17 cellular contexts compared by ENCODE assay signal in genomic region chr11:117059611-117060010, GRCh38. TPM values are rescaled to one million over a fixed set of nuclear protein-coding genes. Genes with fewer than 3 reads are reported as not detected.
DNase-seq lines count a peak whose midpoint lies in the region; ATAC-seq and TF ChIP-seq lines count a peak whose summit lies in the region.
"Had no signal": no experiment of that assay in that cellular context is flagged by ENCODE, and none has a peak within 500 bp of the region (broad histone marks: within the 10 kb centered on the region; RNA-seq: fewer than 3 reads in every experiment).

No MANE protein-coding gene starts in this region.

- H3K27me3 ChIP-seq in CD4-positive, alpha-beta memory T cell (ENCODE audit: insufficient read depth, low read length) = no peaks in the 10 kb centered on the region
- H3K27me3 ChIP-seq in GM23338 (ENCODE audit: insufficient read depth) (no peaks in the 10 kb centered on the region), ascending aorta (no peaks in the 10 kb centered on the region), body of pancreas (no peaks in the 10 kb centered on the region)

- CTCF ChIA-PET in CD4-positive, alpha-beta memory T cell (lab: Charles Lee; ENCODE audit: partially characterized antibody) = interaction anchor here (0.7 kb wide), 1 partner anchor 129 kb away, joined by 3 read pairs; no protein-coding TSS in a partner anchor

- H3K4me1 ChIP-seq in CD4-positive, alpha-beta memory T cell (ENCODE audit: insufficient read depth, low read length) = peaks cover 50% of the 10 kb centered on the region
- H3K4me1 ChIP-seq in GM23338 (ENCODE audit: insufficient read depth) (peaks cover 11% of the 10 kb centered on the region; the same call in 1 of the 2 replicates), ascending aorta (peaks cover 0 to 8% of the 10 kb centered on the region in 2 donors), body of pancreas (peaks cover 29% of the 10 kb centered on the region)

- intact Hi-C loops in CD4-positive, alpha-beta memory T cell (cut with micrococcal nuclease) = no loop called here
- intact Hi-C loops in ascending aorta (cut with DNase I) = no loop called here
- intact Hi-C loops in body of pancreas (cut with DNase I) = no loop called here
- intact Hi-C loops in head of caudate nucleus (cut with DNase I) = no loop called here

- H3K9me2 ChIP-seq in GM23338 (ENCODE audit: insufficient read depth) = no peaks in the 10 kb centered on the region

- H3K27me3 Mint-ChIP-seq in CD4-positive, alpha-beta memory T cell = no peaks in the 10 kb centered on the region
- H3K27me3 Mint-ChIP-seq in GM23338 (ENCODE audit: insufficient read depth, low read depth, poor library complexity) = no peaks in the 10 kb centered on the region
- H3K27me3 Mint-ChIP-seq in activated T-helper 17 cell treated with anti-CD3 and anti-CD28 coated beads, Interleukin-2, amount 50 U/mL, for 72 hours = no peaks in the 10 kb centered on the region
- no peaks in the 10 kb centered on the region for H3K27me3 Mint-ChIP-seq in memory B cell

- 71 to 84% methylated on average over 3 of the region's 3 CpGs for WGBS in body of pancreas, 2 donors

- POLR2A ChIA-PET in CD4-positive, alpha-beta memory T cell (lab: Charles Lee; ENCODE audit: partially characterized antibody) = interaction anchor here (1.3 kb wide), 1 partner anchor 14 kb away, joined by 4 read pairs; no protein-coding TSS in a partner anchor

- H3K36me3 Mint-ChIP-seq in CD4-positive, alpha-beta memory T cell = peaks cover 6 to 11% of the 10 kb centered on the region in 2 donors
- H3K36me3 Mint-ChIP-seq in GM23338 (ENCODE audit: low read depth) (no peaks in the 10 kb centered on the region), memory B cell (peaks cover 18% of the 10 kb centered on the region)
- H3K36me3 Mint-ChIP-seq in activated T-helper 17 cell treated with anti-CD3 and anti-CD28 coated beads, Interleukin-2, amount 50 U/mL, for 72 hours (ENCODE audit: low read depth) = peaks cover 5% of the 10 kb centered on the region

- H3K4me3 Mint-ChIP-seq in CD4-positive, alpha-beta memory T cell = peak overlapping the region in 3 of 8 donors; percentile 7 to 67 (median 11)
- no peak overlapping the region for H3K4me3 Mint-ChIP-seq in GM23338
- H3K4me3 Mint-ChIP-seq in activated T-helper 17 cell treated with anti-CD3 and anti-CD28 coated beads, Interleukin-2, amount 50 U/mL, for 72 hours = no peak overlapping the region
- H3K4me3 Mint-ChIP-seq in memory B cell = no peak overlapping the region

- TF ChIP-seq POLR2A in body of pancreas (IDR thresholded peaks at IDR 0.05) = no peak

- H3K27ac ChIP-seq in CD4-positive, alpha-beta memory T cell (ENCODE audit: low read depth, low read length) = no peak overlapping the region
- H3K27ac ChIP-seq in GM23338 (ENCODE audit: low read depth) (peak overlapping the region; percentile 13), ascending aorta (no peak overlapping the region), body of pancreas (no peak overlapping the region)

- no peaks in the 10 kb centered on the region for H3K9me3 ChIP-seq in CD4-positive, alpha-beta memory T cell (ENCODE audit: control insufficient read depth in 1 of 2, low read length in 2 of 2)
- no peaks in the 10 kb centered on the region for H3K9me3 ChIP-seq in ascending aorta
- no peaks in the 10 kb centered on the region for H3K9me3 ChIP-seq in body of pancreas

- no peak overlapping the region for H3K4me2 ChIP-seq in GM23338

- H3F3A ChIP-seq in GM23338 (replicated peaks; ENCODE audit: low read depth) = no peaks in the 10 kb centered on the region

- peak overlapping the region in 4 of 7 donors; percentile 2 to 47 (median 6) for H3K27ac Mint-ChIP-seq in CD4-positive, alpha-beta memory T cell
- H3K27ac Mint-ChIP-seq in GM23338 (peak overlapping the region; percentile 21), memory B cell (peak overlapping the region; percentile 51)
- H3K27ac Mint-ChIP-seq in activated T-helper 17 cell treated with anti-CD3 and anti-CD28 coated beads, Interleukin-2, amount 50 U/mL, for 72 hours = peak overlapping the region; percentile 36

- peaks cover 93% of the 10 kb centered on the region for H3K79me2 ChIP-seq in GM23338 (replicated peaks; ENCODE audit: insufficient read depth)

- TF ChIP-seq CTCF in GM23338 (conservative IDR thresholded peaks at IDR 0.05; ENCODE audit: low read depth in 2 of 2) (no peak), ascending aorta (IDR thresholded peaks at IDR 0.05) (no peak), body of pancreas (IDR thresholded peaks at IDR 0.05) (no peak)

- no peak overlapping the region for H2AFZ ChIP-seq in GM23338

- no peaks in the 10 kb centered on the region for H3K36me3 ChIP-seq in CD4-positive, alpha-beta memory T cell (ENCODE audit: insufficient read depth, low read length)
- H3K36me3 ChIP-seq in GM23338 (ENCODE audit: insufficient read depth) (no peaks in the 10 kb centered on the region), ascending aorta (no peaks in the 10 kb centered on the region), body of pancreas (replicated peaks in 1 of 2; ENCODE audit: insufficient read depth in 1 of 2, low read depth in 2 of 2) (no peaks in the 10 kb centered on the region)

- DNase-seq in CD4-positive, alpha-beta memory T cell = no peak
- DNase-seq in GM23338 (ENCODE audit: low spot score) = no peak
- no peak for DNase-seq in memory B cell (ENCODE audit: low spot score in 2 of 2)
- DNase-seq in ascending aorta (ENCODE audit: low spot score in 2 of 2) = no peak
- DNase-seq in body of pancreas = no peak
- DNase-seq in head of caudate nucleus = no peak
- no peak for DNase-seq in NCI-H345 (lab: John Stamatoyannopoulos, UW)
- DNase-seq: AML-193; CD4-positive, CD25-positive, alpha-beta regulatory T cell; DMS79; GF-D8; KG1; NCI-H1048; NCI-H1694 treated with DMSO at 0.1 percent for 48 hours; NCI-H748 treated with DMSO at 0.1 percent for 48 hours had no signal

- H3K9me3 Mint-ChIP-seq in CD4-positive, alpha-beta memory T cell = peaks cover 0 to 2% (median 0%) of the 10 kb centered on the region in 8 donors
- H3K9me3 Mint-ChIP-seq in GM23338 = no peaks in the 10 kb centered on the region
- H3K9me3 Mint-ChIP-seq in activated T-helper 17 cell treated with anti-CD3 and anti-CD28 coated beads, Interleukin-2, amount 50 U/mL, for 72 hours = no peaks in the 10 kb centered on the region
- H3K9me3 Mint-ChIP-seq in memory B cell = no peaks in the 10 kb centered on the region

- H3K4me1 Mint-ChIP-seq in CD4-positive, alpha-beta memory T cell = peaks cover 56 to 80% (median 64%) of the 10 kb centered on the region in 4 donors
- peaks cover 22% of the 10 kb centered on the region for H3K4me1 Mint-ChIP-seq in GM23338
- H3K4me1 Mint-ChIP-seq in activated T-helper 17 cell treated with anti-CD3 and anti-CD28 coated beads, Interleukin-2, amount 50 U/mL, for 72 hours = peaks cover 48% of the 10 kb centered on the region
- peaks cover 54% of the 10 kb centered on the region for H3K4me1 Mint-ChIP-seq in memory B cell

- ATAC-seq in GM23338 (no peak), memory B cell (ENCODE audit: low read depth) (no peak), body of pancreas (no peak)
- ATAC-seq in activated T-helper 17 cell treated with anti-CD3 and anti-CD28 coated beads, Interleukin-2, amount 50 U/mL, for 72 hours (replicated peaks) = no peak
- ATAC-seq: Right ventricle myocardium inferior had no signal

- H3K4me3 ChIP-seq in CD4-positive, alpha-beta memory T cell (ENCODE audit: low read length in 2 of 2) = no peak overlapping the region
- no peak overlapping the region for H3K4me3 ChIP-seq in GM23338
- no peak overlapping the region for H3K4me3 ChIP-seq in ascending aorta
- no peak overlapping the region for H3K4me3 ChIP-seq in body of pancreas

- peaks cover 15% of the 10 kb centered on the region; the same call in 1 of the 2 replicates for H4K20me1 ChIP-seq in GM23338 (replicated peaks; ENCODE audit: insufficient read depth)

TF ChIP-seq in GM23338, 12 proteins besides CTCF, POLR2A, EP300 and RAD21:
- no peak for TF ChIP-seq NANOG (IDR thresholded peaks at IDR 0.05; ENCODE audit: borderline replicate concordance)
- TF ChIP-seq, protein P1, sequence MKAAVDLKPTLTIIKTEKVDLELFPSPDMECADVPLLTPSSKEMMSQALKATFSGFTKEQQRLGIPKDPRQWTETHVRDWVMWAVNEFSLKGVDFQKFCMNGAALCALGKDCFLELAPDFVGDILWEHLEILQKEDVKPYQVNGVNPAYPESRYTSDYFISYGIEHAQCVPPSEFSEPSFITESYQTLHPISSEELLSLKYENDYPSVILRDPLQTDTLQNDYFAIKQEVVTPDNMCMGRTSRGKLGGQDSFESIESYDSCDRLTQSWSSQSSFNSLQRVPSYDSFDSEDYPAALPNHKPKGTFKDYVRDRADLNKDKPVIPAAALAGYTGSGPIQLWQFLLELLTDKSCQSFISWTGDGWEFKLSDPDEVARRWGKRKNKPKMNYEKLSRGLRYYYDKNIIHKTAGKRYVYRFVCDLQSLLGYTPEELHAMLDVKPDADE (IDR thresholded peaks at IDR 0.05) = no peak
- TF ChIP-seq JUNB (IDR thresholded peaks at IDR 0.05; ENCODE audit: unreplicated experiment) = no peak
- TF ChIP-seq STAT1 (IDR thresholded peaks at IDR 0.05; ENCODE audit: unreplicated experiment) = no peak
- no peak for TF ChIP-seq EZH2phosphoT487 (IDR thresholded peaks at IDR 0.05; ENCODE audit: unreplicated experiment)
- no peak for TF ChIP-seq ZNF331 (CRISPR knock-in tag; IDR thresholded peaks at IDR 0.05; ENCODE audit: low read depth)
TF ChIP-seq in GM23338: peak in this region for 0.

RNA-seq across cellular contexts. Expression of gene SIK3, which starts 38.6 kb away (rescaled TPM):
- total RNA-seq in CD4-positive, alpha-beta memory T cell = 10 to 100 TPM; 88.4 to 97.5 TPM
- 10 to 100 TPM in 1 of 2 donors, 1 to 10 TPM in 1; 9.7 to 36.7 TPM for polyA plus RNA-seq in CD4-positive, alpha-beta memory T cell
- total RNA-seq in GM23338 (2014; rRNA removed; shearing (Covaris generic)) = 27.8 and 33.9 TPM in 2 replicates
- 6.1 and 7.3 TPM in 2 replicates for polyA plus RNA-seq in GM23338 (2016; fragmentation: Nextera tagmentation; extraction: Ambion mirVana)
- 10 to 100 TPM; 41.9 to 55.7 TPM for total RNA-seq in activated T-helper 17 cell treated with anti-CD3 and anti-CD28 coated beads, Interleukin-2, amount 50 U/mL, for 72 hours
- total RNA-seq in ascending aorta (22.5 TPM), body of pancreas (10 to 100 TPM; 24.1 to 46.1 TPM)
